ENCODE assay signal across 8 cellular contexts in genomic region chr7:132049462-132050304, GRCh38.
DNase-seq lines count a peak whose midpoint lies in the region; ATAC-seq, FAIRE-seq and TF ChIP-seq lines count a peak whose summit lies in the region.

No MANE protein-coding gene starts in this region.

- TF ChIP-seq CTCF in MM.1S (IDR thresholded peaks at IDR 0.05; ENCODE audit: low read length) (peak; percentile 78), GM12878 (IDR thresholded peaks at IDR 0.05 in 2 of 3, conservative IDR thresholded peaks at IDR 0.05 in 1 of 3; ENCODE audit: control insufficient read depth in 2 of 3, extremely low read depth in 1 of 3, insufficient read depth in 1 of 3, low read depth in 3 of 3, low read length in 3 of 3) (peak; percentile 56 to 69 (median 67))

- H3K4me1 ChIP-seq in MM.1S (ENCODE audit: low read length) (no peaks in the 10 kb centered on the region), GM12878 (ENCODE audit: control insufficient read depth, insufficient read depth, low read length) (no peaks in the 10 kb centered on the region)

- TF ChIP-seq RAD21 in GM12878 (IDR thresholded peaks at IDR 0.05; ENCODE audit: insufficient read depth, low read depth, low read length): peak; percentile 43

- peak; percentile 23 for FAIRE-seq in GM12878 (lab: Jason Lieb, UNC)

- no peak for TF ChIP-seq EP300 in GM12878 (IDR thresholded peaks at IDR 0.05; ENCODE audit: borderline replicate concordance in 1 of 2, control insufficient read depth in 1 of 2, low read depth in 2 of 2, low read length in 2 of 2)

- H3K9ac ChIP-seq in MM.1S (ENCODE audit: low read length): no peak overlapping the region
- no peak overlapping the region for H3K9ac ChIP-seq in GM12878 (ENCODE audit: control insufficient read depth, insufficient read depth, low read length)

- no peaks in the 10 kb centered on the region for H3F3A ChIP-seq in MM.1S (ENCODE audit: insufficient read depth, low read length)

- H2AFZ ChIP-seq in MM.1S (ENCODE audit: low read length): no peak overlapping the region
- H2AFZ ChIP-seq in GM12878 (ENCODE audit: control insufficient read depth, low read depth, low read length): no peak overlapping the region

- H3K79me2 ChIP-seq in MM.1S (ENCODE audit: low read length) (no peaks in the 10 kb centered on the region), GM12878 (ENCODE audit: control insufficient read depth, insufficient read depth, low read length) (no peaks in the 10 kb centered on the region)

- SMC1A ChIA-PET in GM12878 (lab: Charles Lee; ENCODE audit: uncharacterized antibody, unreplicated experiment): interaction anchor here (0.9 to 1.0 kb wide), 2 partner anchors 15 to 190 kb away, joined by 3 to 6 read pairs; no protein-coding TSS in a partner anchor

- no peak for TF ChIP-seq POLR2A in GM12878 (IDR thresholded peaks at IDR 0.05; ENCODE audit: low read depth, low read length)

- intact Hi-C loops in GM12878 (cut with micrococcal nuclease; ENCODE audit: unreplicated experiment): loop anchor here (1.0 to 2.0 kb wide), 3 partner anchors 104 to 361 kb away; no protein-coding TSS in a partner anchor

- CTCF ChIA-PET in GM12878 (lab: Yijun Ruan, JAX): interaction anchor here (0.9 to 2.0 kb wide), 6 partner anchors 11 to 360 kb away, joined by 3 to 17 read pairs (median 4); no protein-coding TSS in a partner anchor

- H3K4me2 ChIP-seq in MM.1S (ENCODE audit: low read depth, low read length) (no peak overlapping the region), GM12878 (ENCODE audit: control insufficient read depth, insufficient read depth) (no peak overlapping the region)

- H3K27ac ChIP-seq in MM.1S (ENCODE audit: low read length) (no peak overlapping the region), GM12878 (ENCODE audit: control insufficient read depth, insufficient read depth) (no peak overlapping the region)

- H3K27me3 ChIP-seq in MM.1S (replicated peaks; ENCODE audit: insufficient read depth, low read length) (no peaks in the 10 kb centered on the region), GM12878 (replicated peaks in 1 of 2; ENCODE audit: control insufficient read depth in 2 of 2, insufficient read depth in 2 of 2, low read length in 1 of 2) (no peaks in the 10 kb centered on the region; a peak in 1 of 4 replicates)

- DNase-seq in NCI-H2081 (lab: John Stamatoyannopoulos, UW) (peak; percentile 13 to 24), NCI-H2081 treated with DMSO at 0.1 percent for 48 hours (lab: John Stamatoyannopoulos, UW) (no peak), MM.1S (peak; percentile 34), GM12878 (ENCODE audit: low read depth, low spot score) (no peak), myocyte (ENCODE audit: low read depth) (peak; percentile 59), mesenteric fat pad (ENCODE audit: low spot score) (no peak), NCI-H146 treated with DMSO at 0.1 percent for 48 hours (lab: John Stamatoyannopoulos, UW; ENCODE audit: unreplicated experiment) (no peak)

- 28% methylated on average over 9 of the region's 9 CpGs for WGBS in GM12878 (ENCODE audit: insufficient coverage, insufficient replicate concordance, low lambda C conversion rate, missing lambda C conversion rate)

- peak; percentile 42; the same call in 1 of the 3 replicates for ATAC-seq in GM12878
- ATAC-seq in esophagus mucosa: no peak

- POLR2A ChIA-PET in GM12878 (lab: Charles Lee): no interaction called here

- H4K20me1 ChIP-seq in MM.1S (ENCODE audit: insufficient read depth, low read length): no peaks in the 10 kb centered on the region
- no peaks in the 10 kb centered on the region for H4K20me1 ChIP-seq in GM12878 (ENCODE audit: control insufficient read depth, insufficient read depth)

- H3K4me3 ChIP-seq in MM.1S (ENCODE audit: low read length) (no peak overlapping the region), GM12878 (no peak overlapping the region)

- no peaks in the 10 kb centered on the region for H3K9me2 ChIP-seq in MM.1S (replicated peaks; ENCODE audit: insufficient read depth, low read length)

- in situ Hi-C loops in GM12878 (cut with MboI): loop anchor here (5.0 kb wide), 1 partner anchor 362 kb away; no protein-coding TSS in a partner anchor

- no TSS peak for BruUV-seq in GM12878 (replicated peaks; lab: Mats Ljungman, UMichigan)

- RAD21 ChIA-PET in GM12878 (lab: Charles Lee; ENCODE audit: unreplicated experiment): interaction anchor here (1.0 to 1.1 kb wide), 3 partner anchors 104 to 358 kb away, joined by 3 to 4 read pairs (median 3); no protein-coding TSS in a partner anchor

- H3K9me3 ChIP-seq in MM.1S (replicated peaks; ENCODE audit: insufficient read depth, low read length): no peaks in the 10 kb centered on the region
- H3K9me3 ChIP-seq in GM12878 (replicated peaks; ENCODE audit: control insufficient read depth, insufficient read depth, low read length): no peaks in the 10 kb centered on the region; the same call in 2 of the 3 replicates

- no peaks in the 10 kb centered on the region for H3K36me3 ChIP-seq in MM.1S (replicated peaks; ENCODE audit: insufficient read depth, low read length)
- no peaks in the 10 kb centered on the region for H3K36me3 ChIP-seq in GM12878 (ENCODE audit: control insufficient read depth in 2 of 2, insufficient read depth in 2 of 2, low read length in 1 of 2)

TF ChIP-seq in GM12878, 131 proteins besides CTCF, POLR2A, EP300 and RAD21:
- TF ChIP-seq, protein P1, sequence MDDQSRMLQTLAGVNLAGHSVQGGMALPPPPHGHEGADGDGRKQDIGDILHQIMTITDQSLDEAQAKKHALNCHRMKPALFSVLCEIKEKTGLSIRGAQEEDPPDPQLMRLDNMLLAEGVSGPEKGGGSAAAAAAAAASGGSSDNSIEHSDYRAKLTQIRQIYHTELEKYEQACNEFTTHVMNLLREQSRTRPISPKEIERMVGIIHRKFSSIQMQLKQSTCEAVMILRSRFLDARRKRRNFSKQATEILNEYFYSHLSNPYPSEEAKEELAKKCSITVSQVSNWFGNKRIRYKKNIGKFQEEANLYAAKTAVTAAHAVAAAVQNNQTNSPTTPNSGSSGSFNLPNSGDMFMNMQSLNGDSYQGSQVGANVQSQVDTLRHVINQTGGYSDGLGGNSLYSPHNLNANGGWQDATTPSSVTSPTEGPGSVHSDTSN (IDR thresholded peaks at IDR 0.05; ENCODE audit: insufficient replicate concordance, low read depth, low read length): no peak
- TF ChIP-seq SMC3 (IDR thresholded peaks at IDR 0.05; ENCODE audit: borderline replicate concordance, low read length): peak; percentile 68
- TF ChIP-seq SMAD1 (IDR thresholded peaks at IDR 0.05; ENCODE audit: low read depth, partially characterized antibody): no peak

Comparison
In these comparisons a context has a peak if more than half of its experiments do, and no peak if none do; other contexts are left out.
1. DNase-seq: peak in NCI-H2081 (2 of 2), MM.1S (single experiment) and myocyte (single experiment); none in NCI-H2081 treated with DMSO at 0.1 percent for 48 hours (single experiment), GM12878 (single experiment), mesenteric fat pad (single experiment) and NCI-H146 treated with DMSO at 0.1 percent for 48 hours (single experiment).